In genomic region chr16:2494616-2495015, GRCh38 we compare ENCODE assay signal across 23 cellular contexts. TPM values are rescaled to one million over a fixed set of nuclear protein-coding genes. Genes with fewer than 3 reads are reported as not detected.
"Had no signal": no experiment of that assay in that cellular context is flagged by ENCODE, and none has a peak within 500 bp of the region (broad histone marks: within the 10 kb centered on the region; RNA-seq: fewer than 3 reads in every experiment).

No MANE protein-coding gene starts in this region.

- H3K27ac ChIP-seq: KMS-11 had no signal

- H3K9me3 ChIP-seq: SK-N-SH had no signal

- ATAC-seq: HepG2, Panc1, PC-3 had no signal

- DNase-seq: IMR-90, Kasumi-1, MM.1S, NCI-H1092 treated with DMSO at 0.1 percent for 48 hours, NCI-H1436, NCI-H187, NCI-H2029, NCI-H2081 treated with DMSO at 0.1 percent for 48 hours, NCI-H2171, NCI-H226, NCI-H446, NCI-H510A, NCI-H526 treated with DMSO at 0.1 percent for 48 hours, NCI-H774, PC-3, SHP77, SK-N-SH, SW 1271 had no signal

RNA-seq across cellular contexts. Expression of gene NTN3, which starts 23.5 kb away (rescaled TPM):
- total RNA-seq: HT1080, PC-3, SK-MEL-5 had no signal
